ENCODE assay signal across 8 cellular contexts in the genomic region with DNA sequence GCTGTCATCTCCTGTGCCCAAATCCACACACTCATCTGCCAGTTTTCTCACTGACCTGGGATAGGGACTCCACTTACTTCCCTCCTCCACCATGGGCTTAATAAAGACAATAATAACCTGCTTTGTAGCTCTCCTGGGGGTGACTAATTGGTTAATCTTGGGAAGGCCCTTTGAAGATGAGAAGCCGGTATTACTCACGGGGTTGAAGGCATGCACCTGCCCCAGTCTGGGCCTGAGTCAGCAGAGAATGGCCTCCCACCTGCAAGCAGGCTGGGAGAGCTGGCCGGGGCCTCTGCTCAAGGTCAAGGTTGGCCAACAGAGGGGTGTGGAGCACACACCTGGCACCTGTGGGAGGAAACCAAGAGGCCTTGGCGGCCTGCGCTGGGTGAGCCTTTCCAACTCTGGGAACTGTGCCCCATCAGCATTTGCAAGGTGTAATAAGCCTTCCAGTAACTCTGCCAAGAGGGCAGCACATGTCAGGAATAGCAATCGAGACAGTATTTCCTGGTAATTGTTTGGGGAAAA. TPM values are rescaled to one million over a fixed set of nuclear protein-coding genes. Genes with fewer than 3 reads are reported as not detected.
DNase-seq lines count a peak whose midpoint lies in the region; ATAC-seq lines count a peak whose summit lies in the region.

No MANE protein-coding gene starts in this region.

- H3K27ac ChIP-seq in skeletal muscle tissue (ENCODE audit: low read depth, low read length): peak overlapping the region; percentile 84
- no peak overlapping the region for H3K27ac ChIP-seq in CD4-positive, alpha-beta memory T cell (ENCODE audit: low read depth, low read length)

- H3K4me3 ChIP-seq in skeletal muscle tissue (ENCODE audit: low read length in 3 of 3): peak overlapping the region in 2 of 3 donors; percentile 5 to 29
- no peak overlapping the region for H3K4me3 ChIP-seq in CD4-positive, alpha-beta memory T cell (ENCODE audit: low read length in 2 of 2)

- no peaks in the 10 kb centered on the region for H3K36me3 ChIP-seq in skeletal muscle tissue (ENCODE audit: control insufficient read depth in 3 of 3, insufficient read depth in 3 of 3, low read length in 3 of 3)
- H3K36me3 ChIP-seq in CD4-positive, alpha-beta memory T cell (ENCODE audit: insufficient read depth, low read length): no peaks in the 10 kb centered on the region

- no peaks in the 10 kb centered on the region for H3K36me3 Mint-ChIP-seq in CD4-positive, alpha-beta memory T cell

- no peak overlapping the region for H3K4me3 Mint-ChIP-seq in CD4-positive, alpha-beta memory T cell

- H3K27me3 Mint-ChIP-seq in CD4-positive, alpha-beta memory T cell: no peaks in the 10 kb centered on the region

- H3K4me1 Mint-ChIP-seq in CD4-positive, alpha-beta memory T cell: peaks cover 31 to 36% (median 33%) of the 10 kb centered on the region in 4 donors

- H3K9me3 ChIP-seq in skeletal muscle tissue (ENCODE audit: control insufficient read depth in 3 of 3, low read length in 3 of 3): no peaks in the 10 kb centered on the region
- H3K9me3 ChIP-seq in CD4-positive, alpha-beta memory T cell (ENCODE audit: control insufficient read depth in 1 of 2, low read length in 2 of 2): no peaks in the 10 kb centered on the region

- CTCF ChIA-PET in CD4-positive, alpha-beta memory T cell (lab: Charles Lee; ENCODE audit: partially characterized antibody): interaction anchor here (0.9 to 1.5 kb wide), 2 partner anchors 468 to 581 kb away, joined by 3 to 4 read pairs; no protein-coding TSS in a partner anchor

- no peaks in the 10 kb centered on the region for H3K9me3 Mint-ChIP-seq in CD4-positive, alpha-beta memory T cell

- peak overlapping the region in 1 of 7 donors; percentile 22 for H3K27ac Mint-ChIP-seq in CD4-positive, alpha-beta memory T cell

- peak; percentile 98 for ATAC-seq in esophagus mucosa
- no peak for ATAC-seq in HG03095 (IDR thresholded peaks at IDR 0.05; ENCODE audit: unreplicated experiment)

- H3K4me1 ChIP-seq in skeletal muscle tissue (ENCODE audit: control insufficient read depth in 3 of 3, insufficient read depth in 3 of 3, low read length in 3 of 3): peaks cover 68 to 72% (median 70%) of the 10 kb centered on the region in 3 donors
- H3K4me1 ChIP-seq in CD4-positive, alpha-beta memory T cell (ENCODE audit: insufficient read depth, low read length): peaks cover 30% of the 10 kb centered on the region

- DNase-seq in NCI-H1417 (lab: John Stamatoyannopoulos, UW) (peak in 2 of 3 experiments; percentile 49 to 76), NCI-H1417 treated with DMSO at 0.1 percent for 48 hours (lab: John Stamatoyannopoulos, UW) (no peak), NCI-H2196 treated with DMSO at 0.1 percent for 48 hours (lab: John Stamatoyannopoulos, UW; ENCODE audit: unreplicated experiment) (peak; percentile 52), NCI-H345 treated with DMSO at 0.1 percent for 48 hours (lab: John Stamatoyannopoulos, UW; ENCODE audit: unreplicated experiment) (no peak)
- DNase-seq in CD4-positive, alpha-beta memory T cell: no peak

- intact Hi-C loops in CD4-positive, alpha-beta memory T cell (cut with micrococcal nuclease): loop anchor here (5.0 to 10.0 kb wide), 2 partner anchors 117 to 235 kb away; no protein-coding TSS in a partner anchor

- no peaks in the 10 kb centered on the region for H3K27me3 ChIP-seq in skeletal muscle tissue (ENCODE audit: control insufficient read depth in 3 of 3, insufficient read depth in 3 of 3, low read length in 3 of 3)
- no peaks in the 10 kb centered on the region for H3K27me3 ChIP-seq in CD4-positive, alpha-beta memory T cell (ENCODE audit: insufficient read depth, low read length)

- H3K9ac ChIP-seq in skeletal muscle tissue (ENCODE audit: low read depth in 1 of 3, low read length in 3 of 3): peak overlapping the region; percentile 63 to 70 (median 65)

- POLR2A ChIA-PET in CD4-positive, alpha-beta memory T cell (lab: Charles Lee; ENCODE audit: partially characterized antibody): interaction anchor here (1.8 kb wide), 1 partner anchor 234 kb away, joined by 4 read pairs; no protein-coding TSS in a partner anchor

RNA-seq across cellular contexts. Expression of a gene that starts 49.1 kb away (rescaled TPM):
- 102 TPM for total RNA-seq in esophagus mucosa
- 67.8 TPM for total RNA-seq in skeletal muscle tissue
- total RNA-seq in CD4-positive, alpha-beta memory T cell: 100 to 1,000 TPM; 102 to 108 TPM
- 10 to 100 TPM; 64.4 to 70.6 TPM for polyA plus RNA-seq in CD4-positive, alpha-beta memory T cell

Comparison
In these comparisons a context has a peak if more than half of its experiments do, and no peak if none do; other contexts are left out.
1. DNase-seq: peak in NCI-H1417 (2 of 3) and NCI-H2196 treated with DMSO at 0.1 percent for 48 hours (single experiment); none in NCI-H1417 treated with DMSO at 0.1 percent for 48 hours (single experiment), NCI-H345 treated with DMSO at 0.1 percent for 48 hours (single experiment) and CD4-positive, alpha-beta memory T cell (0 of 5).
2. H3K4me3 ChIP-seq: peak in skeletal muscle tissue (2 of 3); none in CD4-positive, alpha-beta memory T cell (0 of 2).